1 cellular context compared by ENCODE assay signal in the genomic region with DNA sequence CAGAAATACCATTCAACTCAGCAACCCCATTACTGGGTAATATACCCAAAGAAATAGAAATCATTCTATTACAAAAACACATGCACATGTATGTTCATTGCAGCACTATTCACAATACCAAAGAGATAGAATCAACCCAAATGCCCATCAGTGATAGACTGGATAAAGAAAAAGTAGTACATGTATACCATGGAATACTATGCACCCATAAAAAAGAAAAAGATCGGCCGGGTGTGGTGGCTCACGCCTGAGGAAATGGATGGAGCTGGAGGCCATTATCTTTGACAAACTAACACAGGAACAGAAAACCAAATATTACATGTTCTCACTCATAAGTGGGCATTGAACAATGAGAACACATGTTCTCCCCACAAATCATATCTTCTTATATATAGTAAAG.
TF ChIP-seq lines count a peak whose summit lies in the region.

No MANE protein-coding gene starts in this region.

TF ChIP-seq in K562, 482 proteins besides CTCF, POLR2A, EP300 and RAD21 (continued from another document):
- TF ChIP-seq ZBTB17 (CRISPR knock-in tag; IDR thresholded peaks at IDR 0.05) (no peak), SLC30A9 (CRISPR knock-in tag; IDR thresholded peaks at IDR 0.05) (no peak)
